20 cellular contexts compared by ENCODE assay signal in the genomic region with DNA sequence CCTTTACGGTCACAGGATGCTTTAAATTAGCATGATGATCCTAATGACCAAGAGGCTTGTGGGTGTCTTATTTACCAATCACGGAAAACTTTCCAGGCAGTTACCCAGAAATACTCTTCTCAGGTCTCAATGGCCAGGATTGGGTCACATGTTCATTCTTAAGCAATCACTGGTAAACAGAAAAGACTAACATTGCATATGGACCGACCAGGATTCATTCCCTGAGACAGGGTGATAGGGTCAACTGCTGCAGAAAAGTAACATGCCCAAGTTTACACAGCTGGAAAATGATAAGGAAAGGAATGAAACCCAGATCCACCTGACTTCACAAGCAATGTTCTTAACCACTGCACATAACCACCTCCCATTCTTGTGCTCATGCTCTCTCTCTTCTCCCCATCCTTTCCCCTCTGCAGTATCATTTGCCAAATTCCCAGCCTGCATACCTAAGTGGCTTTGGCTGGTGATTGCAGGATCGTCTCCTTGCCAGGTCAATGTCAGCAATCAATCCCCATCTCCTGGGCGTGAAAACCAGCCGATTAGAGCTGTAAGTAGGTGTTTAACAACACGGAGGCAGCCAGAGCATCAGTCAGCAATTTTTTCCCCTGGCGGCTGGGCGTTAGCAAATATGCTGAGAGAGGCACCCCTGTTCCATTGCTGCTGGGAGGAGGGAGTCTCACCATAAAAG.
DNase-seq lines count a peak whose midpoint lies in the region; ATAC-seq, FAIRE-seq and TF ChIP-seq lines count a peak whose summit lies in the region.
"Had no signal": no experiment of that assay in that cellular context is flagged by ENCODE, and none has a peak within 500 bp of the region (broad histone marks: within the 10 kb centered on the region; RNA-seq: fewer than 3 reads in every experiment).

No MANE protein-coding gene starts in this region.

- POLR2A ChIA-PET in H1 (lab: Charles Lee; ENCODE audit: partially characterized antibody), result no interaction called here

- no peaks in the 10 kb centered on the region for H3K23me2 ChIP-seq in H1 (ENCODE audit: low read depth, low read length)

- H2BK15ac ChIP-seq in H1 (ENCODE audit: low read length), result no peak overlapping the region; the same call in 1 of the 2 replicates

- H3K4ac ChIP-seq in H1 (replicated peaks; ENCODE audit: insufficient read length, low read depth, low read length), result no peak overlapping the region
- no peak overlapping the region for H3K4ac ChIP-seq in trophoblast cell (ENCODE audit: low read depth, low read length)

- intact Hi-C loops in left ventricle myocardium superior (cut with micrococcal nuclease), result no loop called here

- H3K36me3 ChIP-seq in H1 (ENCODE audit: control insufficient read depth in 2 of 4, insufficient read depth in 4 of 4, low read length in 3 of 4) (no peaks in the 10 kb centered on the region), trophoblast cell (ENCODE audit: control insufficient read depth in 1 of 2, insufficient read depth in 2 of 2, low read length in 2 of 2) (no peaks in the 10 kb centered on the region)

- no peak overlapping the region for H3K4me3 Mint-ChIP-seq in activated naive CD4-positive, alpha-beta T cell treated with anti-CD3 and anti-CD28 coated beads, Interleukin-2, amount 10 ng/mL, durations not matched to agents 7 days and 5 days
- H3K4me3 Mint-ChIP-seq: IgD-negative memory B cell had no signal

- no peak overlapping the region for H3K23ac ChIP-seq in H1 (ENCODE audit: insufficient read length)
- peak overlapping the region; percentile 4 for H3K23ac ChIP-seq in trophoblast cell (ENCODE audit: low read length)

- H4K91ac ChIP-seq in H1 (replicated peaks; ENCODE audit: insufficient read length, low read length), result no peak overlapping the region
- no peak overlapping the region for H4K91ac ChIP-seq in trophoblast cell (ENCODE audit: low read depth, low read length)

- H3K79me1 ChIP-seq in H1 (ENCODE audit: low read depth, low read length) (no peaks in the 10 kb centered on the region), trophoblast cell (ENCODE audit: low read length) (no peaks in the 10 kb centered on the region)

- H4K12ac ChIP-seq in trophoblast cell (ENCODE audit: low read depth, low read length), result no peak overlapping the region

- peak; percentile 50 for DNase-seq in NCI-H2227 (lab: John Stamatoyannopoulos, UW; ENCODE audit: unreplicated experiment)
- no peak for DNase-seq in H1 (ENCODE audit: low read depth in 1 of 2, low spot score in 2 of 2)
- peak; percentile 57 for DNase-seq in left ventricle myocardium superior
- no peak for DNase-seq in trophoblast cell
- no peak for DNase-seq in activated naive CD4-positive, alpha-beta T cell treated with anti-CD3 and anti-CD28 coated beads, Interleukin-2, amount 10 ng/mL, durations not matched to agents 7 days and 5 days
- DNase-seq in GDM1 (lab: John Stamatoyannopoulos, UW), result no peak
- no peak for DNase-seq in NCI-H2107 (lab: John Stamatoyannopoulos, UW)
- DNase-seq: ACHN, C1 segment of cervical spinal cord, DMS79, HCEC 1CT, Karpas-422, NCI-H1417 treated with DMSO at 0.1 percent for 48 hours, NCI-H2029, NCI-H2171 treated with DMSO at 0.1 percent for 48 hours, OCI-M1, SHP77 treated with DMSO at 0.1 percent for 48 hours, SK-N-SH had no signal

- no peak overlapping the region for H3K56ac ChIP-seq in H1 (replicated peaks; ENCODE audit: insufficient read length, low read depth, low read length)

- no peaks in the 10 kb centered on the region for H3K36me3 Mint-ChIP-seq in activated naive CD4-positive, alpha-beta T cell treated with anti-CD3 and anti-CD28 coated beads, Interleukin-2, amount 10 ng/mL, durations not matched to agents 7 days and 5 days
- H3K36me3 Mint-ChIP-seq: IgD-negative memory B cell had no signal

- H4K20me1 ChIP-seq in H1 (replicated peaks in 1 of 2; ENCODE audit: control insufficient read depth in 1 of 2, insufficient read depth in 2 of 2, low read length in 2 of 2), result no peaks in the 10 kb centered on the region

- H3K27ac ChIP-seq in H1 (ENCODE audit: low read depth, low read length), result no peak overlapping the region
- H3K27ac ChIP-seq in trophoblast cell (ENCODE audit: low read depth, low read length), result no peak overlapping the region

- FAIRE-seq in H1 (lab: Jason Lieb, UNC), result no peak
- FAIRE-seq: HTR-8/SVneo had no signal

- no peak for TF ChIP-seq CTCF in H1 (IDR thresholded peaks at IDR 0.05; ENCODE audit: control extremely low read depth in 1 of 3, insufficient read depth in 1 of 3, low read depth in 1 of 3, low read length in 3 of 3)

- peak; percentile 85 for ATAC-seq in left ventricle myocardium superior

- H4K8ac ChIP-seq in H1 (ENCODE audit: extremely low read depth, insufficient read depth, low read length), result no peak overlapping the region
- H4K8ac ChIP-seq in trophoblast cell (ENCODE audit: low read depth, low read length), result no peak overlapping the region

- CTCF ChIA-PET in H1 (lab: Charles Lee; ENCODE audit: partially characterized antibody), result interaction anchor here (0.7 kb wide), 1 partner anchor 1313 kb away, joined by 3 read pairs; no protein-coding TSS in a partner anchor
- CTCF ChIA-PET in activated naive CD4-positive, alpha-beta T cell treated with anti-CD3 and anti-CD28 coated beads, Interleukin-2, amount 10 ng/mL, durations not matched to agents 7 days and 5 days (lab: Charles Lee), result no interaction called here

- no peaks in the 10 kb centered on the region for H3K27me3 ChIP-seq in H1 (replicated peaks in 1 of 4; ENCODE audit: control insufficient read depth in 3 of 4, extremely low read depth in 1 of 4, insufficient read depth in 3 of 4, low read length in 3 of 4)
- H3K27me3 ChIP-seq in trophoblast cell (ENCODE audit: insufficient read depth, low read length), result no peaks in the 10 kb centered on the region

- H3K9ac ChIP-seq in H1 (replicated peaks in 1 of 4; ENCODE audit: extremely low read depth in 1 of 4, low read depth in 3 of 4, low read length in 3 of 4), result no peak overlapping the region
- no peak overlapping the region for H3K9ac ChIP-seq in trophoblast cell (ENCODE audit: low read length)
- H3K9ac ChIP-seq: SK-N-SH had no signal

- no peaks in the 10 kb centered on the region for H3K27me3 Mint-ChIP-seq in activated naive CD4-positive, alpha-beta T cell treated with anti-CD3 and anti-CD28 coated beads, Interleukin-2, amount 10 ng/mL, durations not matched to agents 7 days and 5 days

- peak overlapping the region; percentile 35; the same call in 1 of the 2 replicates for H2AFZ ChIP-seq in H1 (ENCODE audit: low read length)
- no peak overlapping the region for H2AFZ ChIP-seq in trophoblast cell (ENCODE audit: insufficient read depth, low read length, poor library complexity)

- H3K14ac ChIP-seq in H1 (ENCODE audit: insufficient read length) (no peak overlapping the region), trophoblast cell (ENCODE audit: low read length) (no peak overlapping the region)

- H2BK5ac ChIP-seq in H1 (ENCODE audit: low read depth, low read length), result no peak overlapping the region
- no peak overlapping the region for H2BK5ac ChIP-seq in trophoblast cell (ENCODE audit: low read depth, low read length, poor library complexity)

- WGBS in H1 (ENCODE audit: extremely low coverage in 1 of 2, insufficient coverage in 1 of 2, insufficient read length in 1 of 2, insufficient replicate concordance in 2 of 2, low coverage in 1 of 2, low lambda C conversion rate in 2 of 2, missing lambda C conversion rate in 1 of 2), 2 experiments, result 86% methylated on average over 9 of the region's 9 CpGs; no CpG with 5 or more reads in 1 of the 2 experiments
- WGBS in trophoblast cell (ENCODE audit: extremely low coverage, insufficient coverage, insufficient read length), result no CpG with 5 or more reads among the region's 9 CpGs

- H3K79me2 ChIP-seq in H1 (ENCODE audit: control insufficient read depth in 1 of 2, insufficient read depth in 2 of 2, low read length in 2 of 2), result no peaks in the 10 kb centered on the region
- no peaks in the 10 kb centered on the region for H3K79me2 ChIP-seq in trophoblast cell (ENCODE audit: control insufficient read depth, insufficient read depth, low read length, poor library complexity)

- no peak overlapping the region for H3K27ac Mint-ChIP-seq in activated naive CD4-positive, alpha-beta T cell treated with anti-CD3 and anti-CD28 coated beads, Interleukin-2, amount 10 ng/mL, durations not matched to agents 7 days and 5 days
- H3K27ac Mint-ChIP-seq: IgD-negative memory B cell had no signal

- TF ChIP-seq EP300 in H1 (IDR thresholded peaks at IDR 0.05; ENCODE audit: borderline replicate concordance in 1 of 2, low read depth in 2 of 2, low read length in 2 of 2), result no peak

- H3K9me3 ChIP-seq in H1 (ENCODE audit: insufficient read depth in 2 of 2, low read depth in 1 of 2, low read length in 1 of 2) (no peaks in the 10 kb centered on the region), trophoblast cell (ENCODE audit: insufficient read depth, low read depth, low read length) (no peaks in the 10 kb centered on the region)
- H3K9me3 ChIP-seq: SK-N-SH had no signal

- H2BK12ac ChIP-seq in H1 (ENCODE audit: low read depth, low read length) (no peak overlapping the region), trophoblast cell (ENCODE audit: low read length) (no peak overlapping the region)

- H3K18ac ChIP-seq in H1 (ENCODE audit: extremely low read depth, low read length) (no peak overlapping the region), trophoblast cell (ENCODE audit: low read length) (no peak overlapping the region)

- TF ChIP-seq POLR2A in H1 (IDR thresholded peaks at IDR 0.05; ENCODE audit: control extremely low read depth in 1 of 2, low read depth in 2 of 2, low read length in 2 of 2), result no peak

- no peak overlapping the region for H4K5ac ChIP-seq in H1 (ENCODE audit: insufficient read length, low read depth, low read length)

- no peak overlapping the region for H2AK5ac ChIP-seq in H1 (ENCODE audit: low read depth, low read length)
- no peak overlapping the region for H2AK5ac ChIP-seq in trophoblast cell (ENCODE audit: low read length)

- H3K4me3 ChIP-seq in H1 (ENCODE audit: extremely low read depth in 1 of 4, insufficient read depth in 2 of 4, low read depth in 3 of 4, low read length in 4 of 4) (no peak overlapping the region), trophoblast cell (ENCODE audit: low read depth, low read length) (no peak overlapping the region)

- H2BK120ac ChIP-seq in H1 (replicated peaks; ENCODE audit: low read depth, low read length) (no peak overlapping the region), trophoblast cell (ENCODE audit: insufficient read depth, low read length, poor library complexity) (no peak overlapping the region)

- TF ChIP-seq RAD21 in H1 (IDR thresholded peaks at IDR 0.05 in 1 of 2, conservative IDR thresholded peaks at IDR 0.05 in 1 of 2; ENCODE audit: low read depth in 2 of 2, low read length in 2 of 2), result no peak

- no peak overlapping the region for H2BK20ac ChIP-seq in H1 (ENCODE audit: low read length)

- H3K4me1 ChIP-seq in H1 (replicated peaks in 1 of 4; ENCODE audit: control insufficient read depth in 3 of 4, insufficient read depth in 4 of 4, low read length in 3 of 4), result no peaks in the 10 kb centered on the region
- no peaks in the 10 kb centered on the region for H3K4me1 ChIP-seq in trophoblast cell (ENCODE audit: control insufficient read depth in 1 of 2, insufficient read depth in 2 of 2, low read length in 2 of 2)

- no peaks in the 10 kb centered on the region for H3K9me3 Mint-ChIP-seq in activated naive CD4-positive, alpha-beta T cell treated with anti-CD3 and anti-CD28 coated beads, Interleukin-2, amount 10 ng/mL, durations not matched to agents 7 days and 5 days

- H3K4me2 ChIP-seq in H1 (ENCODE audit: insufficient read depth in 1 of 2, low read depth in 2 of 2, low read length in 2 of 2) (no peak overlapping the region), trophoblast cell (ENCODE audit: low read length) (no peak overlapping the region)
- H3K4me2 ChIP-seq: SK-N-SH had no signal

- H3K4me1 Mint-ChIP-seq in activated naive CD4-positive, alpha-beta T cell treated with anti-CD3 and anti-CD28 coated beads, Interleukin-2, amount 10 ng/mL, durations not matched to agents 7 days and 5 days, result no peaks in the 10 kb centered on the region
- H3K4me1 Mint-ChIP-seq: IgD-negative memory B cell had no signal

Comparison
In these comparisons a context has a peak if more than half of its experiments do, and no peak if none do; other contexts are left out.
1. DNase-seq: peak in NCI-H2227 (single experiment) and left ventricle myocardium superior (single experiment); none in H1 (0 of 2), trophoblast cell (0 of 2), activated naive CD4-positive, alpha-beta T cell treated with anti-CD3 and anti-CD28 coated beads, Interleukin-2, amount 10 ng/mL, durations not matched to agents 7 days and 5 days (single experiment), GDM1 (single experiment) and NCI-H2107 (single experiment).